In genomic region chr17:80836658-80836965, GRCh38 we compare ENCODE assay signal across 21 cellular contexts.
DNase-seq lines count a peak whose midpoint lies in the region; ATAC-seq and TF ChIP-seq lines count a peak whose summit lies in the region.
"Had no signal": no experiment of that assay in that cellular context is flagged by ENCODE, and none has a peak within 500 bp of the region (broad histone marks: within the 10 kb centered on the region; RNA-seq: fewer than 3 reads in every experiment).

No MANE protein-coding gene starts in this region.

- no peaks in the 10 kb centered on the region for H3K36me3 Mint-ChIP-seq in stimulated activated naive CD8-positive, alpha-beta T cell treated with anti-CD3 and anti-CD28 coated beads, Interleukin-15, Interleukin-2, amounts not matched to agents 100 ng/mL and 50 ng/mL, for 24 hours (ENCODE audit: low read depth)
- H3K36me3 Mint-ChIP-seq in activated naive CD8-positive, alpha-beta T cell treated with anti-CD3 and anti-CD28 coated beads, Interleukin-2, amount 10 ng/mL, durations not matched to agents 7 days and 5 days = peaks cover 6% of the 10 kb centered on the region
- H3K36me3 Mint-ChIP-seq in naive thymus-derived CD4-positive, alpha-beta T cell = peaks cover 0 to 23% (median 11%) of the 10 kb centered on the region in 5 donors

- in situ Hi-C loops in GM13976 (cut with MboI; ENCODE audit: low sequenced_read_pairs, unreplicated experiment) = no loop called here

- ATAC-seq in stimulated activated naive CD8-positive, alpha-beta T cell treated with anti-CD3 and anti-CD28 coated beads, Interleukin-15, Interleukin-2, amounts not matched to agents 100 U/mL and 50 U/mL, for 24 hours = no peak
- ATAC-seq in activated naive CD8-positive, alpha-beta T cell treated with anti-CD3 and anti-CD28 coated beads, Interleukin-2, amount 10 ng/mL, durations not matched to agents 7 days and 5 days (ENCODE audit: low read depth) = no peak
- ATAC-seq in naive thymus-derived CD4-positive, alpha-beta T cell = no peak
- ATAC-seq in HG02938 (IDR thresholded peaks at IDR 0.05; ENCODE audit: unreplicated experiment) (no peak), GM18498 (IDR thresholded peaks at IDR 0.05; ENCODE audit: unreplicated experiment) (no peak)
- ATAC-seq: gastroesophageal sphincter, left lobe of liver had no signal

- no peak overlapping the region for H3K4me3 ChIP-seq in naive thymus-derived CD4-positive, alpha-beta T cell (ENCODE audit: low read length)
- H3K4me3 ChIP-seq: coronary artery, gastroesophageal sphincter, HAP-1, ovary, sigmoid colon, uterus had no signal

- no peaks in the 10 kb centered on the region for H3K27me3 ChIP-seq in naive thymus-derived CD4-positive, alpha-beta T cell (ENCODE audit: control insufficient read depth in 2 of 2, insufficient read depth in 2 of 2, low read length in 2 of 2)
- H3K27me3 ChIP-seq: gastroesophageal sphincter, ovary, sigmoid colon, uterus had no signal

- CTCF ChIA-PET in naive thymus-derived CD4-positive, alpha-beta T cell (lab: Charles Lee) = no interaction called here

- POLR2A ChIA-PET in activated naive CD8-positive, alpha-beta T cell treated with anti-CD3 and anti-CD28 coated beads, Interleukin-2, amount 10 ng/mL, durations not matched to agents 7 days and 5 days (lab: Charles Lee) = no interaction called here
- POLR2A ChIA-PET in naive thymus-derived CD4-positive, alpha-beta T cell (lab: Charles Lee) = interaction anchor here (0.7 kb wide), 1 partner anchor 33 kb away, joined by 3 read pairs; no protein-coding TSS in a partner anchor

- peaks cover 9 to 11% of the 10 kb centered on the region in 2 donors for H3K4me1 ChIP-seq in naive thymus-derived CD4-positive, alpha-beta T cell (ENCODE audit: control insufficient read depth in 2 of 2, insufficient read depth in 2 of 2, low read length in 2 of 2)

- peaks cover 27% of the 10 kb centered on the region for H3K4me1 Mint-ChIP-seq in stimulated activated naive CD8-positive, alpha-beta T cell treated with anti-CD3 and anti-CD28 coated beads, Interleukin-15, Interleukin-2, amounts not matched to agents 100 ng/mL and 50 ng/mL, for 24 hours (ENCODE audit: low read depth)
- H3K4me1 Mint-ChIP-seq in activated naive CD8-positive, alpha-beta T cell treated with anti-CD3 and anti-CD28 coated beads, Interleukin-2, amount 10 ng/mL, durations not matched to agents 7 days and 5 days = peaks cover 21% of the 10 kb centered on the region
- H3K4me1 Mint-ChIP-seq in naive thymus-derived CD4-positive, alpha-beta T cell = peaks cover 11 to 49% (median 29%) of the 10 kb centered on the region in 7 donors

- H3K36me3 ChIP-seq in naive thymus-derived CD4-positive, alpha-beta T cell (ENCODE audit: control insufficient read depth in 2 of 3, insufficient read depth in 3 of 3, low read length in 3 of 3) = peaks cover 0 to 34% (median 0%) of the 10 kb centered on the region in 3 experiments
- H3K36me3 ChIP-seq: HAP-1, ovary, uterus had no signal

- H3K9me3 ChIP-seq in naive thymus-derived CD4-positive, alpha-beta T cell (ENCODE audit: control insufficient read depth in 2 of 3, low read length in 3 of 3) = no peaks in the 10 kb centered on the region
- H3K9me3 ChIP-seq: gastroesophageal sphincter, HAP-1, ovary, sigmoid colon, uterus had no signal

- no peak overlapping the region for H3K4me3 Mint-ChIP-seq in stimulated activated naive CD8-positive, alpha-beta T cell treated with anti-CD3 and anti-CD28 coated beads, Interleukin-15, Interleukin-2, amounts not matched to agents 100 ng/mL and 50 ng/mL, for 24 hours
- no peak overlapping the region for H3K4me3 Mint-ChIP-seq in activated naive CD8-positive, alpha-beta T cell treated with anti-CD3 and anti-CD28 coated beads, Interleukin-2, amount 10 ng/mL, durations not matched to agents 7 days and 5 days
- H3K4me3 Mint-ChIP-seq in naive thymus-derived CD4-positive, alpha-beta T cell = no peak overlapping the region

- H3K9me3 Mint-ChIP-seq in stimulated activated naive CD8-positive, alpha-beta T cell treated with anti-CD3 and anti-CD28 coated beads, Interleukin-15, Interleukin-2, amounts not matched to agents 100 ng/mL and 50 ng/mL, for 24 hours = no peaks in the 10 kb centered on the region
- no peaks in the 10 kb centered on the region for H3K9me3 Mint-ChIP-seq in activated naive CD8-positive, alpha-beta T cell treated with anti-CD3 and anti-CD28 coated beads, Interleukin-2, amount 10 ng/mL, durations not matched to agents 7 days and 5 days
- peaks cover 0 to 2% (median 0%) of the 10 kb centered on the region in 11 donors for H3K9me3 Mint-ChIP-seq in naive thymus-derived CD4-positive, alpha-beta T cell

- H3K27ac ChIP-seq in naive thymus-derived CD4-positive, alpha-beta T cell (ENCODE audit: low read depth, low read length) = no peak overlapping the region
- H3K27ac ChIP-seq: coronary artery, epithelial cell of prostate, gastroesophageal sphincter, ovary, sigmoid colon, uterus had no signal

- DNase-seq in stimulated activated naive CD8-positive, alpha-beta T cell treated with anti-CD3 and anti-CD28 coated beads, Interleukin-15, Interleukin-2, amounts not matched to agents 100 U/mL and 50 U/mL, for 24 hours = no peak
- no peak for DNase-seq in activated naive CD8-positive, alpha-beta T cell treated with anti-CD3 and anti-CD28 coated beads, Interleukin-2, amount 10 ng/mL, durations not matched to agents 7 days and 5 days
- DNase-seq in naive thymus-derived CD4-positive, alpha-beta T cell = no peak
- DNase-seq in activated gamma-delta T cell treated with Interleukin-2 at 50 U/mL for 16 hours = no peak
- DNase-seq in GM13976 (ENCODE audit: low spot score) = no peak
- DNase-seq: activated CD8-positive, alpha-beta memory T cell treated with anti-CD3 and anti-CD28 coated beads for 24 hours; EL; NCI-H187; NK-92 treated with Interleukin-12 subunit alpha and Interleukin-12 subunit beta, amount 100 ng/mL, for 24 hours; ovary; sigmoid colon; stimulated activated CD4-positive, alpha-beta T cell treated with anti-CD3 and anti-CD28 coated beads, Interleukin-2, amount 100 ng/mL, for 24 hours; uterus had no signal

- peak overlapping the region; percentile 82 for H3K27ac Mint-ChIP-seq in stimulated activated naive CD8-positive, alpha-beta T cell treated with anti-CD3 and anti-CD28 coated beads, Interleukin-15, Interleukin-2, amounts not matched to agents 100 ng/mL and 50 ng/mL, for 24 hours
- peak overlapping the region; percentile 82 for H3K27ac Mint-ChIP-seq in activated naive CD8-positive, alpha-beta T cell treated with anti-CD3 and anti-CD28 coated beads, Interleukin-2, amount 10 ng/mL, durations not matched to agents 7 days and 5 days
- peak overlapping the region in 7 of 9 donors; percentile 19 to 84 (median 63) for H3K27ac Mint-ChIP-seq in naive thymus-derived CD4-positive, alpha-beta T cell

- H3K27me3 Mint-ChIP-seq in stimulated activated naive CD8-positive, alpha-beta T cell treated with anti-CD3 and anti-CD28 coated beads, Interleukin-15, Interleukin-2, amounts not matched to agents 100 ng/mL and 50 ng/mL, for 24 hours = no peaks in the 10 kb centered on the region
- H3K27me3 Mint-ChIP-seq in activated naive CD8-positive, alpha-beta T cell treated with anti-CD3 and anti-CD28 coated beads, Interleukin-2, amount 10 ng/mL, durations not matched to agents 7 days and 5 days = no peaks in the 10 kb centered on the region
- no peaks in the 10 kb centered on the region for H3K27me3 Mint-ChIP-seq in naive thymus-derived CD4-positive, alpha-beta T cell

- intact Hi-C loops in naive thymus-derived CD4-positive, alpha-beta T cell (cut with micrococcal nuclease) = no loop called here

- TF ChIP-seq CTCF in GM13976 (IDR thresholded peaks at IDR 0.05; ENCODE audit: borderline replicate concordance, control extremely low read depth, extremely low read depth, insufficient read depth, missing control alignments) = no peak
